ENCODE assay signal across 8 cellular contexts in genomic region chr20:22691369-22692118, GRCh38.
A peak's percentile ranks its signal among the peaks of the same experiment; 100 is the strongest.
DNase-seq lines count a peak whose midpoint lies in the region; ATAC-seq, FAIRE-seq and TF ChIP-seq lines count a peak whose summit lies in the region.

No MANE protein-coding gene starts in this region.

- H3K27me3 Mint-ChIP-seq in activated T-helper 2 cell treated with anti-CD3 and anti-CD28 coated beads, Interferon-gamma antibody, Interleukin-2, Interleukin-4, amounts not matched to agents 10 μg/mL and 5 μg/mL and 100 μg/mL, durations not matched to agents 14 hours and 24 hours and 36 hours (ENCODE audit: low read depth), result no peaks in the 10 kb centered on the region

- peak; percentile 72 for ATAC-seq in GM21619 (IDR thresholded peaks at IDR 0.05; ENCODE audit: unreplicated experiment)

- BruUV-seq in PC-9 (replicated peaks; lab: Mats Ljungman, UMichigan), result no TSS peak

- peak; percentile 74 for TF ChIP-seq CTCF in D721Med (IDR thresholded peaks at IDR 0.05; ENCODE audit: insufficient read depth, missing control alignments)
- TF ChIP-seq CTCF in PC-9 (conservative IDR thresholded peaks at IDR 0.05), result peak; percentile 96
- TF ChIP-seq CTCF in tibial artery (IDR thresholded peaks at IDR 0.05), result peak; percentile 93 to 97

- POLR2A ChIA-PET in PC-9 (lab: Charles Lee; ENCODE audit: unreplicated experiment), result interaction anchor here (0.5 to 0.7 kb wide), 5 partner anchors 100 to 648 kb away, joined by 3 to 5 read pairs (median 4); no protein-coding TSS in a partner anchor

- H4K20me1 ChIP-seq in Karpas-422 (ENCODE audit: insufficient read depth, low read depth, low read length) (no peaks in the 10 kb centered on the region), PC-9 (ENCODE audit: insufficient read depth) (no peaks in the 10 kb centered on the region)

- no peaks in the 10 kb centered on the region; the same call in 1 of the 2 replicates for H3K27me3 ChIP-seq in Karpas-422 (ENCODE audit: low read length)
- H3K27me3 ChIP-seq in PC-9 (ENCODE audit: insufficient read depth, low read depth), result no peaks in the 10 kb centered on the region
- H3K27me3 ChIP-seq in tibial artery, result no peaks in the 10 kb centered on the region

- no peaks in the 10 kb centered on the region for H3K9me3 Mint-ChIP-seq in activated T-helper 2 cell treated with anti-CD3 and anti-CD28 coated beads, Interferon-gamma antibody, Interleukin-2, Interleukin-4, amounts not matched to agents 10 μg/mL and 5 μg/mL and 100 μg/mL, durations not matched to agents 14 hours and 24 hours and 36 hours

- H3K4me1 ChIP-seq in Karpas-422 (ENCODE audit: low read length), result peaks cover 5% of the 10 kb centered on the region; the same call in 1 of the 2 replicates
- no peaks in the 10 kb centered on the region; the same call in 1 of the 2 replicates for H3K4me1 ChIP-seq in PC-9 (replicated peaks; ENCODE audit: insufficient read depth)
- peaks cover 0 to 22% (median 12%) of the 10 kb centered on the region in 4 donors for H3K4me1 ChIP-seq in tibial artery

- H3K4me1 Mint-ChIP-seq in activated T-helper 2 cell treated with anti-CD3 and anti-CD28 coated beads, Interferon-gamma antibody, Interleukin-2, Interleukin-4, amounts not matched to agents 10 μg/mL and 5 μg/mL and 100 μg/mL, durations not matched to agents 14 hours and 24 hours and 36 hours (ENCODE audit: low read depth), result no peaks in the 10 kb centered on the region

- H3K36me3 Mint-ChIP-seq in activated T-helper 2 cell treated with anti-CD3 and anti-CD28 coated beads, Interferon-gamma antibody, Interleukin-2, Interleukin-4, amounts not matched to agents 10 μg/mL and 5 μg/mL and 100 μg/mL, durations not matched to agents 14 hours and 24 hours and 36 hours (ENCODE audit: low read depth), result no peaks in the 10 kb centered on the region

- 0 out of 2 replicates have a peak overlapping the region, but pooled peaks have one; percentile 30 for H3K9ac ChIP-seq in Karpas-422 (ENCODE audit: low read length)

- no peaks in the 10 kb centered on the region for H3F3A ChIP-seq in PC-9 (ENCODE audit: insufficient read depth, low read depth)

- no peak for DNase-seq in D721Med (ENCODE audit: insufficient read length, low spot score)
- peak; percentile 91 for DNase-seq in Karpas-422
- DNase-seq in PC-9, result peak in 1 of 2 experiments; percentile 72
- peak; percentile 22 for DNase-seq in activated T-helper 2 cell treated with anti-CD3 and anti-CD28 coated beads, Interferon-gamma antibody, Interleukin-2, Interleukin-4, amounts not matched to agents 10 μg/mL and 5 μg/mL and 100 μg/mL, durations not matched to agents 14 hours and 24 hours and 36 hours (ENCODE audit: low spot score)
- DNase-seq in germinal center (ENCODE audit: low spot score), result peak; percentile 68
- DNase-seq in occipital lobe (lab: John Stamatoyannopoulos, UW), result peak; percentile 67
- DNase-seq in tibial artery, result peak; percentile 75 to 88

- no peak overlapping the region for H3K4me3 Mint-ChIP-seq in activated T-helper 2 cell treated with anti-CD3 and anti-CD28 coated beads, Interferon-gamma antibody, Interleukin-2, Interleukin-4, amounts not matched to agents 10 μg/mL and 5 μg/mL and 100 μg/mL, durations not matched to agents 14 hours and 24 hours and 36 hours (ENCODE audit: low read depth)

- H3K27ac Mint-ChIP-seq in activated T-helper 2 cell treated with anti-CD3 and anti-CD28 coated beads, Interferon-gamma antibody, Interleukin-2, Interleukin-4, amounts not matched to agents 10 μg/mL and 5 μg/mL and 100 μg/mL, durations not matched to agents 14 hours and 24 hours and 36 hours, result no peak overlapping the region

- peak overlapping the region; percentile 27 for H3K4me2 ChIP-seq in Karpas-422 (ENCODE audit: low read depth, low read length, poor library complexity, severe bottlenecking)
- H3K4me2 ChIP-seq in PC-9, result peak overlapping the region; percentile 23

- no peak for FAIRE-seq in D721Med (lab: Jason Lieb, UNC)

- H3K27ac ChIP-seq in Karpas-422 (ENCODE audit: low read length), result no peak overlapping the region
- no peak overlapping the region for H3K27ac ChIP-seq in PC-9
- H3K27ac ChIP-seq in tibial artery, result peak overlapping the region in 1 of 2 donors; percentile 51

- intact Hi-C loops in PC-9 (cut with micrococcal nuclease; ENCODE audit: unreplicated experiment) (loop anchor here (1.0 to 10.0 kb wide), 11 partner anchors 25 to 913 kb away; partner anchors contain the start of gene CST9), tibial artery (cut with DNase I; ENCODE audit: low total_unique reads) (loop anchor here (2.0 to 10.0 kb wide), 4 partner anchors 103 to 649 kb away; partner anchors contain the start of gene THBD)
- intact Hi-C loops in activated T-helper 2 cell treated with anti-CD3 and anti-CD28 coated beads, Interferon-gamma antibody, Interleukin-2, Interleukin-4, amounts not matched to agents 10 μg/mL and 5 μg/mL and 100 μg/mL, durations not matched to agents 14 hours and 24 hours and 36 hours (cut with micrococcal nuclease), result loop anchor here (2.0 to 10.0 kb wide), 5 partner anchors 283 to 753 kb away; partner anchors contain the start of gene THBD

- H3K9me3 ChIP-seq in Karpas-422 (ENCODE audit: low read length) (no peaks in the 10 kb centered on the region), PC-9 (ENCODE audit: insufficient read depth, low read depth) (0 out of 2 replicates have a peak, but pooled peaks cover 4% of the 10 kb centered on the region), tibial artery (no peaks in the 10 kb centered on the region)

- no peaks in the 10 kb centered on the region for H3K9me2 ChIP-seq in Karpas-422 (replicated peaks; ENCODE audit: insufficient read depth, low read length)
- H3K9me2 ChIP-seq in PC-9 (ENCODE audit: insufficient read depth), result no peaks in the 10 kb centered on the region

- no peak overlapping the region; the same call in 1 of the 2 replicates for H3K4me3 ChIP-seq in Karpas-422 (ENCODE audit: low read length)
- no peak overlapping the region for H3K4me3 ChIP-seq in PC-9
- peak overlapping the region; percentile 5 to 6 for H3K4me3 ChIP-seq in tibial artery

- H2AFZ ChIP-seq in Karpas-422 (ENCODE audit: low read length), result peak overlapping the region; percentile 97
- peak overlapping the region; percentile 60; the same call in 1 of the 2 replicates for H2AFZ ChIP-seq in PC-9

- CTCF ChIA-PET in PC-9 (lab: Charles Lee), result interaction anchor here (0.5 to 1.8 kb wide), 14 partner anchors 14 to 658 kb away, joined by 3 to 10 read pairs (median 4); no protein-coding TSS in a partner anchor

- no peaks in the 10 kb centered on the region for H3K36me3 ChIP-seq in Karpas-422 (ENCODE audit: insufficient read depth, low read length)
- no peaks in the 10 kb centered on the region for H3K36me3 ChIP-seq in PC-9 (ENCODE audit: low read depth)
- H3K36me3 ChIP-seq in tibial artery, result no peaks in the 10 kb centered on the region

- H3K79me2 ChIP-seq in Karpas-422 (ENCODE audit: low read length) (no peaks in the 10 kb centered on the region), PC-9 (ENCODE audit: low read depth) (no peaks in the 10 kb centered on the region)

Comparison
In these comparisons a context has a peak if more than half of its experiments do, and no peak if none do; other contexts are left out.
1. H3K4me3 ChIP-seq: peak in tibial artery (2 of 2); none in Karpas-422 (single experiment) and PC-9 (single experiment).
2. Peak in every context shown above with its lines, with median percentiles within 50 percentile points of each other: CTCF ChIP-seq.